In genomic region chr11:117089685-117090084, GRCh38 we compare ENCODE assay signal across 18 cellular contexts. TPM values are rescaled to one million over a fixed set of nuclear protein-coding genes. Genes with fewer than 3 reads are reported as not detected.
A peak's percentile ranks its signal among the peaks of the same experiment; 100 is the strongest.
DNase-seq lines count a peak whose midpoint lies in the region; ATAC-seq and TF ChIP-seq lines count a peak whose summit lies in the region.
"Had no signal": no experiment of that assay in that cellular context is flagged by ENCODE, and none has a peak within 500 bp of the region (broad histone marks: within the 10 kb centered on the region; RNA-seq: fewer than 3 reads in every experiment).

No MANE protein-coding gene starts in this region.

- no peak for ATAC-seq in thoracic aorta (ENCODE audit: insufficient number of reproducible peaks, low FRiP score, low read depth)
- ATAC-seq: activated CD8-positive, alpha-beta memory T cell treated with anti-CD3 and anti-CD28 coated beads, Interleukin-2, amount 10 ng/mL, durations not matched to agents 7 days and 5 days; sciatic nerve had no signal

- 75% methylated on average over 7 of the region's 7 CpGs for WGBS in hepatocyte (ENCODE audit: low lambda C conversion rate, missing lambda C conversion rate)

- peak overlapping the region; percentile 3 for H3K4me2 ChIP-seq in hepatocyte

- H3K4me1 ChIP-seq in hepatocyte (ENCODE audit: insufficient read depth) (peaks cover 13% of the 10 kb centered on the region), thoracic aorta (ENCODE audit: control insufficient read depth in 1 of 2, low read depth in 2 of 2) (peaks cover 28 to 60% of the 10 kb centered on the region in 2 donors)

- H3K79me2 ChIP-seq in hepatocyte, result peaks cover 100% of the 10 kb centered on the region

- H3K9me3 ChIP-seq in hepatocyte (ENCODE audit: low read depth) (no peaks in the 10 kb centered on the region), thoracic aorta (no peaks in the 10 kb centered on the region)

- H3K27ac ChIP-seq in angular gyrus (ENCODE audit: low read depth, low read length), result peak overlapping the region; percentile 26
- no peak overlapping the region for H3K27ac ChIP-seq in hepatocyte
- peak overlapping the region in 1 of 2 donors; percentile 33 for H3K27ac ChIP-seq in thoracic aorta
- H3K27ac ChIP-seq: 22Rv1 had no signal

- no peak overlapping the region for H3K4me3 ChIP-seq in hepatocyte
- peak overlapping the region; percentile 50 for H3K4me3 ChIP-seq in thoracic aorta

- no peaks in the 10 kb centered on the region for H3K9me2 ChIP-seq in hepatocyte (replicated peaks; ENCODE audit: insufficient read depth)

- peaks cover 49% of the 10 kb centered on the region for H4K20me1 ChIP-seq in hepatocyte (ENCODE audit: insufficient read depth, poor library complexity, severe bottlenecking)

- H3K36me3 ChIP-seq in hepatocyte (replicated peaks; ENCODE audit: insufficient read depth, low read depth), result no peaks in the 10 kb centered on the region
- H3K36me3 ChIP-seq in thoracic aorta, result no peaks in the 10 kb centered on the region

- H3K27me3 Mint-ChIP-seq in activated T-cell treated with anti-CD3 and anti-CD28 coated beads, Interleukin-2, amount 50 U/mL, for 24 hours, result no peaks in the 10 kb centered on the region
- H3K27me3 Mint-ChIP-seq: activated CD8-positive, alpha-beta memory T cell treated with anti-CD3 and anti-CD28 coated beads, Interleukin-2, amount 10 ng/mL, durations not matched to agents 7 days and 5 days had no signal

- peak overlapping the region; percentile 20 for H3K27ac Mint-ChIP-seq in activated T-cell treated with anti-CD3 and anti-CD28 coated beads, Interleukin-2, amount 50 U/mL, for 24 hours
- H3K27ac Mint-ChIP-seq: activated CD8-positive, alpha-beta memory T cell treated with anti-CD3 and anti-CD28 coated beads, Interleukin-2, amount 10 ng/mL, durations not matched to agents 7 days and 5 days; activated naive CD4-positive, alpha-beta T cell treated with anti-CD3 and anti-CD28 coated beads for 36 hours; HFFc6 had no signal

- no peak overlapping the region for H3K4me3 Mint-ChIP-seq in activated T-cell treated with anti-CD3 and anti-CD28 coated beads, Interleukin-2, amount 50 U/mL, for 24 hours
- H3K4me3 Mint-ChIP-seq: activated CD8-positive, alpha-beta memory T cell treated with anti-CD3 and anti-CD28 coated beads, Interleukin-2, amount 10 ng/mL, durations not matched to agents 7 days and 5 days; activated naive CD4-positive, alpha-beta T cell treated with anti-CD3 and anti-CD28 coated beads for 36 hours; CD14-positive monocyte; HFFc6 had no signal

- H3K9me3 Mint-ChIP-seq in activated T-cell treated with anti-CD3 and anti-CD28 coated beads, Interleukin-2, amount 50 U/mL, for 24 hours, result peaks cover 5% of the 10 kb centered on the region
- H3K9me3 Mint-ChIP-seq: CD14-positive monocyte, HFFc6 had no signal

- H3K27me3 ChIP-seq in hepatocyte, result no peaks in the 10 kb centered on the region
- H3K27me3 ChIP-seq in thoracic aorta (replicated peaks; ENCODE audit: insufficient read depth), result no peaks in the 10 kb centered on the region

- H3K36me3 Mint-ChIP-seq in activated T-cell treated with anti-CD3 and anti-CD28 coated beads, Interleukin-2, amount 50 U/mL, for 24 hours (ENCODE audit: low read depth), result peaks cover 41% of the 10 kb centered on the region

- no peak for DNase-seq in activated T-cell treated with anti-CD3 and anti-CD28 coated beads, Interleukin-2, amount 50 U/mL, for 24 hours
- no peak for DNase-seq in activated T-cell treated with anti-CD3 and anti-CD28 coated beads, Interleukin-2, amount 50 U/mL, for 1 hour
- DNase-seq in hepatocyte (ENCODE audit: low spot score) (no peak), thoracic aorta (ENCODE audit: low spot score) (no peak), AML-193 (lab: John Stamatoyannopoulos, UW) (no peak), HuH-7 (ENCODE audit: low spot score) (no peak), D341Med (ENCODE audit: low spot score) (no peak)
- DNase-seq: activated CD4-positive, CD25-positive, alpha-beta regulatory T cell; activated CD8-positive, alpha-beta memory T cell treated with anti-CD3 and anti-CD28 coated beads, Interleukin-2, amount 10 ng/mL, durations not matched to agents 7 days and 5 days; activated naive CD4-positive, alpha-beta T cell treated with anti-CD3 and anti-CD28 coated beads for 36 hours; HFFc6; NCI-H1694; NCI-H446 treated with DMSO at 0.1 percent for 48 hours; stimulated activated CD4-positive, alpha-beta T cell treated with anti-CD3 and anti-CD28 coated beads, Interleukin-4, amount 100 ng/mL, for 4 hours had no signal

- H3K4me1 Mint-ChIP-seq in activated T-cell treated with anti-CD3 and anti-CD28 coated beads, Interleukin-2, amount 50 U/mL, for 24 hours (ENCODE audit: low read depth), result peaks cover 76% of the 10 kb centered on the region

- TF ChIP-seq CTCF in hepatocyte (IDR thresholded peaks at IDR 0.05; ENCODE audit: poor library complexity) (no peak), thoracic aorta (IDR thresholded peaks at IDR 0.05) (no peak)

- H2AFZ ChIP-seq in hepatocyte, result no peak overlapping the region

RNA-seq across cellular contexts. Expression of gene SIK3, which starts 8.5 kb away (rescaled TPM):
- total RNA-seq in hepatocyte (17.7 and 19.1 TPM in 2 replicates), thoracic aorta (10 to 100 TPM; 32.9 to 53.7 TPM)
- polyA plus RNA-seq in hepatocyte, result 15.8 and 16.7 TPM in 2 replicates

RNA-seq across cellular contexts. Expression of gene PAFAH1B2, which starts 54.4 kb away (rescaled TPM):
- 93.3 and 103 TPM in 2 replicates for total RNA-seq in hepatocyte
- polyA plus RNA-seq in hepatocyte, result 30.8 and 31.0 TPM in 2 replicates
- 10 to 100 TPM; 66.3 to 75.8 TPM for total RNA-seq in thoracic aorta
